In the genomic region with DNA sequence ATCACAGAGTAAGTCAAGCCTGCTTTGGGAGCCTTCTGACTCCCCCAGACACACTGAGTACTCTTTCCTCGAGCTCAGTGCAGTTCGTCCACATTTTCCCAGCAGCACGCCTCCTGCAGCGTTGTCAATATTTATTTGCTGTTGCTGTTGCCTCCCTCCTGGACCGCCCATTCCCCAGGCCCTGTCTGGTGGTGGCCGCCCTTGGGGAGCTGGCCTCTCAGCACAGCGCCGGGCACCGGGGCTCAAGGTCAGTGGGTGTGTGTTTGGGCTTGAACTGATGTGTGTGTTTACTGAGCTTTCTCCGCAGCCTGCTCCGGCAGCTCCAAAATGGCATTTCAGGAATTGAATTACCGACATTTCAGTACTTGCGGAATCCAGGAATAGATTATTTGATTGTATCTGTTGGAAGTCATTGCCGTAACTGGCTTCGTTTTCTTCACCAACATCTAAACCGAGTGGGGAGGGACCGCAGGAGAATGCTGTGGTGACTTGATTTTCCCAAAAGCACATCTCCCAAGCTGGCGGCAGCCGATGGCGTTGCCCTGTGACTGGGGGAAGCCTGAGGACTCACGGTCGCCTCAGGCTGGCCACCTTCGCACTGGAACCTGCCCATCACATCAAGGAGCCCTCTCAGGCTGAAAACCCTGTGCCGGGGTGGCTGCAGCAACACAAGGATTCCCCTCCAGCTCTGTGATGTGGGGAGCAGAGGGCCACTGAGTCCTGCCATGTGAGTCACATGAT, we compare ENCODE assay signal across 1 cellular context.
TF ChIP-seq lines count a peak whose summit lies in the region.

No MANE protein-coding gene starts in this region.

TF ChIP-seq in HepG2, 621 proteins besides CTCF, POLR2A, EP300 and RAD21 (continued from another document and continues in another):
- peak; percentile 53; the same call in 1 of the 2 replicates for TF ChIP-seq YEATS4 (CRISPR knock-in tag; IDR thresholded peaks at IDR 0.05; ENCODE audit: borderline replicate concordance)
- TF ChIP-seq BCL3 (CRISPR knock-in tag; IDR thresholded peaks at IDR 0.05) = peak; percentile 70; the same call in 1 of the 2 replicates
- TF ChIP-seq CBX5 (CRISPR knock-in tag; IDR thresholded peaks at IDR 0.05; ENCODE audit: borderline replicate concordance) = peak; percentile 80; the same call in 1 of the 2 replicates
- TF ChIP-seq CCDC6 (CRISPR knock-in tag; IDR thresholded peaks at IDR 0.05) = peak; percentile 91; the same call in 1 of the 2 replicates
- TF ChIP-seq, protein P1, sequence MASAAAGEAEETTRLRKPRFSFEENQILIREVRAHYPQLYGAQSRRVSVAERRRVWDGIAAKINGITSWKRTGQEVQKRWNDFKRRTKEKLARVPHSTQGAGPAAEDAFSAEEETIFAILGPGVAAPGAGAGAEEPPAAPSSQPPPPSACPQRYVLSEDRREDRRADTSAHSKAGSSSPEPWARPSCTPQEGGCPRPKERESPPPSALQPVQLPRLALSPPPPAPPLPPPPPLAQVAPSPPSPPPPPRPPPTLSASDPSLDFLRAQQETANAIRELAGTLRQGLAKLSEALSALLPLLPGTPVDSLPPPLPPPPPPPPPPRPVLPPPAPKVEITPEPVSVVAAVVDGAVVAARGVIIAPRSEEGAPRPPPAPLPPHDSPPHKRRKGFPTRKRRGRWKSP (CRISPR knock-in tag; IDR thresholded peaks at IDR 0.05) = peak; percentile 91
- peak; percentile 64; the same call in 1 of the 2 replicates for TF ChIP-seq MIXL1 (CRISPR knock-in tag; IDR thresholded peaks at IDR 0.05)
- peak; percentile 32 for TF ChIP-seq MED8 (CRISPR knock-in tag; IDR thresholded peaks at IDR 0.05; ENCODE audit: insufficient replicate concordance)
- TF ChIP-seq NR3C1 (CRISPR knock-in tag; IDR thresholded peaks at IDR 0.05) = no peak
- TF ChIP-seq, protein P2, sequence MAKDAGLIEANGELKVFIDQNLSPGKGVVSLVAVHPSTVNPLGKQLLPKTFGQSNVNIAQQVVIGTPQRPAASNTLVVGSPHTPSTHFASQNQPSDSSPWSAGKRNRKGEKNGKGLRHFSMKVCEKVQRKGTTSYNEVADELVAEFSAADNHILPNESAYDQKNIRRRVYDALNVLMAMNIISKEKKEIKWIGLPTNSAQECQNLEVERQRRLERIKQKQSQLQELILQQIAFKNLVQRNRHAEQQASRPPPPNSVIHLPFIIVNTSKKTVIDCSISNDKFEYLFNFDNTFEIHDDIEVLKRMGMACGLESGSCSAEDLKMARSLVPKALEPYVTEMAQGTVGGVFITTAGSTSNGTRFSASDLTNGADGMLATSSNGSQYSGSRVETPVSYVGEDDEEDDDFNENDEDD (CRISPR knock-in tag; IDR thresholded peaks at IDR 0.05; ENCODE audit: borderline replicate concordance) = peak; percentile 72; the same call in 1 of the 2 replicates
- TF ChIP-seq NFRKB (IDR thresholded peaks at IDR 0.05) = no peak
- TF ChIP-seq ATRX (CRISPR knock-in tag; IDR thresholded peaks at IDR 0.05; ENCODE audit: borderline replicate concordance) = no peak
- TF ChIP-seq ATAD3A (CRISPR knock-in tag; IDR thresholded peaks at IDR 0.05) = no peak
- TF ChIP-seq ZNF432 (CRISPR knock-in tag; IDR thresholded peaks at IDR 0.05; ENCODE audit: borderline replicate concordance) = no peak
- peak; percentile 62; the same call in 1 of the 2 replicates for TF ChIP-seq RFXAP (CRISPR knock-in tag; IDR thresholded peaks at IDR 0.05; ENCODE audit: borderline replicate concordance)
- peak; percentile 69; the same call in 1 of the 2 replicates for TF ChIP-seq ZNF281 (CRISPR knock-in tag; IDR thresholded peaks at IDR 0.05; ENCODE audit: borderline replicate concordance)
- TF ChIP-seq, protein P3, sequence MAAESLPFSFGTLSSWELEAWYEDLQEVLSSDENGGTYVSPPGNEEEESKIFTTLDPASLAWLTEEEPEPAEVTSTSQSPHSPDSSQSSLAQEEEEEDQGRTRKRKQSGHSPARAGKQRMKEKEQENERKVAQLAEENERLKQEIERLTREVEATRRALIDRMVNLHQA (CRISPR knock-in tag; IDR thresholded peaks at IDR 0.05) = no peak
- no peak for TF ChIP-seq ZFP82 (CRISPR knock-in tag; IDR thresholded peaks at IDR 0.05; ENCODE audit: borderline replicate concordance)
- TF ChIP-seq GFI1 (CRISPR knock-in tag; IDR thresholded peaks at IDR 0.05; ENCODE audit: borderline replicate concordance) = peak; percentile 91
- no peak for TF ChIP-seq SNAI1 (CRISPR knock-in tag; IDR thresholded peaks at IDR 0.05; ENCODE audit: borderline replicate concordance)
- no peak for TF ChIP-seq SMARCE1 (IDR thresholded peaks at IDR 0.05; ENCODE audit: borderline replicate concordance)
- no peak for TF ChIP-seq ZNF382 (CRISPR knock-in tag; IDR thresholded peaks at IDR 0.05; ENCODE audit: borderline replicate concordance)
- no peak for TF ChIP-seq ZNF530 (CRISPR knock-in tag; IDR thresholded peaks at IDR 0.05; ENCODE audit: low read depth)
- TF ChIP-seq, protein P4, sequence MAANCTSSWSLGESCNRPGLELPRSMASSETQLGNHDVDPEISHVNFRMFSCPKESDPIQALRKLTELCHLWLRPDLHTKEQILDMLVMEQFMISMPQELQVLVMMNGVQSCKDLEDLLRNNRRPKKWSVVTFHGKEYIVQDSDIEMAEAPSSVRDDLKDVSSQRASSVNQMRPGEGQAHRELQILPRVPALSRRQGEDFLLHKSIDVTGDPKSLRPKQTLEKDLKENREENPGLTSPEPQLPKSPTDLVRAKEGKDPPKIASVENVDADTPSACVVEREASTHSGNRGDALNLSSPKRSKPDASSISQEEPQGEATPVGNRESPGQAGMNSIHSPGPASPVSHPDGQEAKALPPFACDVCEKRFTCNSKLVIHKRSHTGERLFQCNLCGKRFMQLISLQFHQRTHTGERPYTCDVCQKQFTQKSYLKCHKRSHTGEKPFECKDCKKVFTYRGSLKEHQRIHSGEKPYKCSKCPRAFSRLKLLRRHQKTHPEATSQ (CRISPR knock-in tag; IDR thresholded peaks at IDR 0.05; ENCODE audit: borderline replicate concordance) = peak; percentile 35; the same call in 1 of the 2 replicates
- peak; percentile 87 for TF ChIP-seq SIN3A (IDR thresholded peaks at IDR 0.05; ENCODE audit: borderline replicate concordance, low read depth, low read length)
- no peak for TF ChIP-seq ZNF550 (CRISPR knock-in tag; IDR thresholded peaks at IDR 0.05; ENCODE audit: borderline replicate concordance)
- TF ChIP-seq ZMYM3 (CRISPR knock-in tag; IDR thresholded peaks at IDR 0.05) = peak; percentile 78
- peak; percentile 71; the same call in 1 of the 2 replicates for TF ChIP-seq ZNF788 (CRISPR knock-in tag; IDR thresholded peaks at IDR 0.05; ENCODE audit: borderline replicate concordance)
- TF ChIP-seq TRAFD1 (CRISPR knock-in tag; IDR thresholded peaks at IDR 0.05; ENCODE audit: borderline replicate concordance) = peak; percentile 10; the same call in 1 of the 2 replicates
- TF ChIP-seq, protein P5, sequence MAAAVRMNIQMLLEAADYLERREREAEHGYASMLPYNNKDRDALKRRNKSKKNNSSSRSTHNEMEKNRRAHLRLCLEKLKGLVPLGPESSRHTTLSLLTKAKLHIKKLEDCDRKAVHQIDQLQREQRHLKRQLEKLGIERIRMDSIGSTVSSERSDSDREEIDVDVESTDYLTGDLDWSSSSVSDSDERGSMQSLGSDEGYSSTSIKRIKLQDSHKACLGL (CRISPR knock-in tag; IDR thresholded peaks at IDR 0.05) = no peak; the same call in 1 of the 2 replicates
- 0 out of 2 replicates have a peak, but pooled peaks have one; percentile 62 for TF ChIP-seq ZMYM2 (CRISPR knock-in tag; IDR thresholded peaks at IDR 0.05)
- no peak for TF ChIP-seq ZNF678 (CRISPR knock-in tag; IDR thresholded peaks at IDR 0.05)
- no peak for TF ChIP-seq SRY (CRISPR knock-in tag; IDR thresholded peaks at IDR 0.05)
- TF ChIP-seq ZNF274 (CRISPR knock-in tag; IDR thresholded peaks at IDR 0.05) = peak; percentile 85; the same call in 1 of the 2 replicates
- no peak for TF ChIP-seq HNRNPUL1 (IDR thresholded peaks at IDR 0.05; ENCODE audit: low read depth, low read length)
- TF ChIP-seq KLF11 (CRISPR knock-in tag; IDR thresholded peaks at IDR 0.05) = 0 out of 2 replicates have a peak, but pooled peaks have one; percentile 40
- TF ChIP-seq GABPB1 (CRISPR knock-in tag; IDR thresholded peaks at IDR 0.05) = peak; percentile 75
- peak; percentile 99 for TF ChIP-seq ARID5B (CRISPR knock-in tag; IDR thresholded peaks at IDR 0.05)
- TF ChIP-seq ZNF232 (CRISPR knock-in tag; IDR thresholded peaks at IDR 0.05; ENCODE audit: borderline replicate concordance) = no peak
- TF ChIP-seq ZNF572 (CRISPR knock-in tag; IDR thresholded peaks at IDR 0.05) = peak; percentile 63
- no peak for TF ChIP-seq TEF (CRISPR knock-in tag; IDR thresholded peaks at IDR 0.05)
- TF ChIP-seq SP2 (CRISPR knock-in tag; IDR thresholded peaks at IDR 0.05) = no peak
- TF ChIP-seq CC2D1A (CRISPR knock-in tag; IDR thresholded peaks at IDR 0.05) = no peak; the same call in 1 of the 2 replicates
- no peak; the same call in 1 of the 2 replicates for TF ChIP-seq ZNF780A (CRISPR knock-in tag; IDR thresholded peaks at IDR 0.05)
- no peak for TF ChIP-seq ZNF446 (CRISPR knock-in tag; IDR thresholded peaks at IDR 0.05)
